In genomic region chr19:47230122-47230920, GRCh38 we compare ENCODE assay signal across 1 cellular context.
A peak's percentile ranks its signal among the peaks of the same experiment; 100 is the strongest.
TF ChIP-seq lines count a peak whose summit lies in the region.

No MANE protein-coding gene starts in this region.

TF ChIP-seq in K562, 482 proteins besides CTCF, POLR2A, EP300 and RAD21 (continued from another document and continues in another):
- TF ChIP-seq SMARCC2 (IDR thresholded peaks at IDR 0.05; ENCODE audit: low read depth) (no peak), SP1 (CRISPR knock-in tag; IDR thresholded peaks at IDR 0.05) (no peak; the same call in none of the 2 replicates), ZNF354B (CRISPR knock-in tag; IDR thresholded peaks at IDR 0.05) (no peak), USF2 (CRISPR knock-in tag; IDR thresholded peaks at IDR 0.05) (0 out of 2 replicates have a peak, but pooled peaks have one; percentile 13), ZNF253 (CRISPR knock-in tag; conservative IDR thresholded peaks at IDR 0.05) (no peak), KDM2B (CRISPR knock-in tag; IDR thresholded peaks at IDR 0.05) (no peak), KDM1A (IDR thresholded peaks at IDR 0.05) (peak; percentile 83 to 86), ZNF592 (IDR thresholded peaks at IDR 0.05) (no peak), ZNF561 (CRISPR knock-in tag; conservative IDR thresholded peaks at IDR 0.05) (no peak), ZFP1 (CRISPR knock-in tag; IDR thresholded peaks at IDR 0.05) (no peak), ATF1 (CRISPR knock-in tag; IDR thresholded peaks at IDR 0.05) (no peak), ATF1 (tag; IDR thresholded peaks at IDR 0.05) (no peak), HDAC2 (IDR thresholded peaks at IDR 0.05) (peak; percentile 43; the same call in 1 of the 2 replicates), DIDO1 (tag; IDR thresholded peaks at IDR 0.05; ENCODE audit: low read depth) (no peak), C11orf30 (IDR thresholded peaks at IDR 0.05; ENCODE audit: low read depth) (no peak), NEUROD1 (IDR thresholded peaks at IDR 0.05; ENCODE audit: borderline replicate concordance, low read depth, low read length, partially characterized antibody) (no peak), ZNF639 (CRISPR knock-in tag; conservative IDR thresholded peaks at IDR 0.05 in 1 of 2, IDR thresholded peaks at IDR 0.05 in 1 of 2) (peak in 1 of 2 experiments; percentile 46; a peak in 3 of 4 replicates), RFX7 (CRISPR knock-in tag; IDR thresholded peaks at IDR 0.05) (no peak), ZNF511 (CRISPR knock-in tag; IDR thresholded peaks at IDR 0.05) (no peak), ZNF146 (CRISPR knock-in tag; IDR thresholded peaks at IDR 0.05; ENCODE audit: unreplicated experiment) (no peak), CAMTA2 (CRISPR knock-in tag; conservative IDR thresholded peaks at IDR 0.05) (no peak), BRD9 (IDR thresholded peaks at IDR 0.05; ENCODE audit: low read depth, partially characterized antibody) (peak; percentile 22), LEF1 (IDR thresholded peaks at IDR 0.05) (no peak), MTA2 (IDR thresholded peaks at IDR 0.05; ENCODE audit: low read depth) (no peak; the same call in 1 of the 2 replicates), MAFG (tag; conservative IDR thresholded peaks at IDR 0.05) (no peak), ZNF408 (CRISPR knock-in tag; IDR thresholded peaks at IDR 0.05; ENCODE audit: low read depth) (no peak), SRF (CRISPR knock-in tag; IDR thresholded peaks at IDR 0.05) (no peak), BRF2 (IDR thresholded peaks at IDR 0.05; ENCODE audit: borderline replicate concordance, insufficient read depth, insufficient read length) (no peak), ZNF174 (CRISPR knock-in tag; IDR thresholded peaks at IDR 0.05) (no peak), TAF15 (IDR thresholded peaks at IDR 0.05; ENCODE audit: low read depth, low read length) (no peak), CBX3 (IDR thresholded peaks at IDR 0.05; ENCODE audit: borderline replicate concordance in 1 of 2, low read length in 2 of 2) (no peak), NFE2 (IDR thresholded peaks at IDR 0.05; ENCODE audit: low read depth) (no peak), DDX20 (tag; IDR thresholded peaks at IDR 0.05; ENCODE audit: low read depth) (no peak), NR3C1 (CRISPR knock-in tag; IDR thresholded peaks at IDR 0.05) (no peak), ZBTB43 (CRISPR knock-in tag; IDR thresholded peaks at IDR 0.05) (no peak), POLR3A (IDR thresholded peaks at IDR 0.05; ENCODE audit: borderline replicate concordance, extremely low read depth, insufficient read depth, insufficient read length) (no peak), NFXL1 (CRISPR knock-in tag; IDR thresholded peaks at IDR 0.05) (no peak), CUX1 (CRISPR knock-in tag; IDR thresholded peaks at IDR 0.05) (no peak), RBM17 (IDR thresholded peaks at IDR 0.05; ENCODE audit: borderline replicate concordance, low read depth, low read length) (no peak), PCBP2 (IDR thresholded peaks at IDR 0.05; ENCODE audit: low read depth, low read length, poor library complexity, severe bottlenecking) (no peak), RHOXF2B (CRISPR knock-in tag; conservative IDR thresholded peaks at IDR 0.05) (no peak), ZNF785 (CRISPR knock-in tag; IDR thresholded peaks at IDR 0.05) (no peak), ZNF239 (CRISPR knock-in tag; IDR thresholded peaks at IDR 0.05) (no peak), ATF3 (IDR thresholded peaks at IDR 0.05) (no peak), ATF3 (CRISPR knock-in tag; conservative IDR thresholded peaks at IDR 0.05) (0 out of 2 replicates have a peak, but pooled peaks have one; percentile 15), ZNF24 (IDR thresholded peaks at IDR 0.05) (no peak), NCOA4 (IDR thresholded peaks at IDR 0.05; ENCODE audit: partially characterized antibody) (no peak), KHSRP (IDR thresholded peaks at IDR 0.05) (no peak), IRF9 (tag; IDR thresholded peaks at IDR 0.05) (no peak), SREBF2 (CRISPR knock-in tag; IDR thresholded peaks at IDR 0.05) (no peak), UBTF (IDR thresholded peaks at IDR 0.05; ENCODE audit: borderline replicate concordance in 1 of 2, low read depth in 2 of 2, low read length in 2 of 2) (no peak), SAP30 (IDR thresholded peaks at IDR 0.05; ENCODE audit: borderline replicate concordance, insufficient read depth, low read depth, low read length, poor library complexity, severe bottlenecking) (peak; percentile 96)
